In the genomic region with DNA sequence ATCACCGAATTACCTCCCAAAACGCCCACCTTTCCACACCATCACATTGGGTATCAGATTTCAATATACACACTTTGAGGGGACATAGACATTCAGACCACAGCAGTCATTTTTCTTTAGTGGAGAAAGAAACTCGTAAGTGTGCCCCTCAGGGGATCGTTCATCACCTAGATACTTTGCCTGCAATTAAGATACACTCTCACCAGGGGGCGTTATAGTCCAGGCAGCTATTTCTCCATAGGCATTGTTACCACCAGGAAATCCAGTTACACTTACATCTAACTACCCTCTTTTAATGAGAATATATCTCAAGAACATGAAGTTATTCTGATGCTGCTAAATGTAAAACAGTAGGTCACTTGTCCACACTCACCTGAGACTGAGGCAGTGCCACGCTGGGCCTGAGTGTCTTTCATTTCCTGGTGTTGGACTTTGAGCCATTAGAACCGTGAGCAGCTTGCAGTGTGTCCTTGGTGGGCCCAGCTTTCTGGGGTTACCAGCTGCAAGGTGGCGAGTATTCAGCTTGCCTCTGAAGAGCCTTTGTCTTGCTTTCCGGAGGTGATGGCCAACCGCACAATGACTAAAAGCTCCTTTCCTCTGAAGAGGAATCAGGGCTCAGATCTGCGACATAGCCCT, we compare ENCODE assay signal across 35 cellular contexts. TPM values are rescaled to one million over a fixed set of nuclear protein-coding genes. Genes with fewer than 3 reads are reported as not detected.
A peak's percentile ranks its signal among the peaks of the same experiment; 100 is the strongest.
DNase-seq lines count a peak whose midpoint lies in the region; ATAC-seq, FAIRE-seq and TF ChIP-seq lines count a peak whose summit lies in the region.
"Had no signal": no experiment of that assay in that cellular context is flagged by ENCODE, and none has a peak within 500 bp of the region (broad histone marks: within the 10 kb centered on the region; RNA-seq: fewer than 3 reads in every experiment).

No MANE protein-coding gene starts in this region.

- DNase-seq in DND-41 (no peak), WERI-Rb-1 (no peak), HepG2 (ENCODE audit: low spot score) (no peak), tibial nerve (ENCODE audit: low spot score in 2 of 2) (no peak), HuH-7.5 (ENCODE audit: low spot score) (no peak)
- no peak for DNase-seq in activated CD8-positive, alpha-beta memory T cell treated with anti-CD3 and anti-CD28 coated beads for 24 hours
- no peak for DNase-seq in activated naive CD4-positive, alpha-beta T cell treated with anti-CD3 and anti-CD28 coated beads for 36 hours
- DNase-seq: activated CD4-positive, alpha-beta T cell treated with anti-CD3 and anti-CD28 coated beads for 4 hours; activated CD8-positive, alpha-beta memory T cell treated with anti-CD3 and anti-CD28 coated beads, Interleukin-2, amount 10 ng/mL, durations not matched to agents 7 days and 5 days; activated naive CD4-positive, alpha-beta T cell treated with anti-CD3 and anti-CD28 coated beads, Interleukin-2, amount 10 ng/mL, durations not matched to agents 7 days and 5 days; activated T-cell treated with anti-CD3 and anti-CD28 coated beads, Interleukin-2, amount 50 U/mL, for 72 hours; amniotic stem cell; Calu3; effector CD8-positive, alpha-beta T cell; gastrocnemius medialis; hippocampal formation; NCI-H1105; NCI-H2081 treated with DMSO at 0.1 percent for 48 hours; NCI-H446; pancreas; stimulated activated CD4-positive, alpha-beta T cell treated with anti-CD3 and anti-CD28 coated beads, Interleukin-4, amount 100 ng/mL, for 24 hours; stimulated activated naive B cell treated with anti-CD40 and anti-IgM and Interleukin-4, amounts not matched to agents 10 μg/mL and 1 μg/mL and 100 μg/mL, for 72 hours; T-helper 17 cell; uterus had no signal

- 78% methylated on average over 11 of the region's 11 CpGs for WGBS in HepG2 (ENCODE audit: low lambda C conversion rate)
- 85 to 88% methylated on average over 11 of the region's 11 CpGs for WGBS in tibial nerve, 2 donors

- peak; percentile 48 for TF ChIP-seq RAD21 in Ishikawa (IDR thresholded peaks at IDR 0.05; ENCODE audit: low read depth)
- peak; percentile 38; the same call in 1 of the 2 replicates for TF ChIP-seq RAD21 in HepG2 (CRISPR knock-in tag; IDR thresholded peaks at IDR 0.05)

- TF ChIP-seq EP300 in Ishikawa (IDR thresholded peaks at IDR 0.05; ENCODE audit: borderline replicate concordance) (no peak), HepG2 (IDR thresholded peaks at IDR 0.05; ENCODE audit: low read depth in 2 of 2, low read length in 2 of 2) (no peak), HepG2 (CRISPR knock-in tag; IDR thresholded peaks at IDR 0.05; ENCODE audit: borderline replicate concordance) (no peak), tibial nerve (IDR thresholded peaks at IDR 0.05) (no peak)

- TF ChIP-seq CTCF in DND-41 (IDR thresholded peaks at IDR 0.05; ENCODE audit: borderline replicate concordance, extremely low read depth, low read length, poor library complexity, severe bottlenecking), result peak; percentile 34
- peak; percentile 22; the same call in 1 of the 2 replicates for TF ChIP-seq CTCF in WERI-Rb-1 (IDR thresholded peaks at IDR 0.05; ENCODE audit: low read depth, low read length)
- TF ChIP-seq CTCF in HepG2 (CRISPR knock-in tag; IDR thresholded peaks at IDR 0.05), result peak; percentile 59
- TF ChIP-seq CTCF in tibial nerve (IDR thresholded peaks at IDR 0.05), result no peak

- H3K27ac ChIP-seq in DND-41 (ENCODE audit: low read length) (no peak overlapping the region), WERI-Rb-1 (no peak overlapping the region), HepG2 (ENCODE audit: extremely low read length, insufficient read depth, low read length) (no peak overlapping the region), tibial nerve (no peak overlapping the region)
- H3K27ac ChIP-seq: esophagus muscularis mucosa, gastrocnemius medialis, pancreas, suprapubic skin, uterus had no signal

- H3K4me2 ChIP-seq in DND-41 (ENCODE audit: insufficient read depth, low read length) (no peak overlapping the region), HepG2 (ENCODE audit: low read depth, low read length) (no peak overlapping the region)

- POLR2A ChIA-PET in HepG2 (lab: Yijun Ruan, JAX), result interaction anchor here (1.1 to 3.3 kb wide), 7 partner anchors 9 to 53 kb away, joined by 3 to 20 read pairs (median 4); no protein-coding TSS in a partner anchor

- H3K79me2 ChIP-seq in DND-41 (ENCODE audit: insufficient read depth, low read length) (no peaks in the 10 kb centered on the region), HepG2 (ENCODE audit: insufficient read depth, low read length) (no peaks in the 10 kb centered on the region)

- H3K4me1 Mint-ChIP-seq in activated naive CD4-positive, alpha-beta T cell treated with anti-CD3 and anti-CD28 coated beads for 36 hours (ENCODE audit: low read depth), result no peaks in the 10 kb centered on the region
- H3K4me1 Mint-ChIP-seq: activated CD8-positive, alpha-beta memory T cell treated with anti-CD3 and anti-CD28 coated beads, Interleukin-2, amount 10 ng/mL, durations not matched to agents 7 days and 5 days; activated naive CD4-positive, alpha-beta T cell treated with anti-CD3 and anti-CD28 coated beads, Interleukin-2, amount 10 ng/mL, durations not matched to agents 7 days and 5 days; CD14-positive monocyte; stimulated activated naive B cell treated with anti-CD40 and anti-IgM and Interleukin-4, amounts not matched to agents 10 μg/mL and 1 μg/mL and 100 μg/mL, for 72 hours; T-helper 17 cell had no signal

- no peaks in the 10 kb centered on the region for H3K36me3 Mint-ChIP-seq in activated naive CD4-positive, alpha-beta T cell treated with anti-CD3 and anti-CD28 coated beads for 36 hours (ENCODE audit: low read depth)
- H3K36me3 Mint-ChIP-seq: activated CD8-positive, alpha-beta memory T cell treated with anti-CD3 and anti-CD28 coated beads, Interleukin-2, amount 10 ng/mL, durations not matched to agents 7 days and 5 days; activated naive CD4-positive, alpha-beta T cell treated with anti-CD3 and anti-CD28 coated beads, Interleukin-2, amount 10 ng/mL, durations not matched to agents 7 days and 5 days; CD14-positive monocyte; natural killer cell treated with Interleukin-12 subunit alpha and Interleukin-12 subunit beta and Interleukin-15 and Interleukin-18, amount 100 ng/mL, for 72 hours had no signal

- H3K27me3 Mint-ChIP-seq in activated naive CD4-positive, alpha-beta T cell treated with anti-CD3 and anti-CD28 coated beads for 36 hours (ENCODE audit: low read depth), result peaks cover 6% of the 10 kb centered on the region

- H3K4me3 Mint-ChIP-seq in activated naive CD4-positive, alpha-beta T cell treated with anti-CD3 and anti-CD28 coated beads for 36 hours, result no peak overlapping the region
- H3K4me3 Mint-ChIP-seq: activated CD8-positive, alpha-beta memory T cell treated with anti-CD3 and anti-CD28 coated beads, Interleukin-2, amount 10 ng/mL, durations not matched to agents 7 days and 5 days; activated naive CD4-positive, alpha-beta T cell treated with anti-CD3 and anti-CD28 coated beads, Interleukin-2, amount 10 ng/mL, durations not matched to agents 7 days and 5 days; activated T-cell treated with anti-CD3 and anti-CD28 coated beads, Interleukin-2, amount 50 U/mL, for 72 hours; CD14-positive monocyte; natural killer cell treated with Interleukin-12 subunit alpha and Interleukin-12 subunit beta and Interleukin-15 and Interleukin-18, amount 100 ng/mL, for 72 hours; stimulated activated naive B cell treated with anti-CD40 and anti-IgM and Interleukin-4, amounts not matched to agents 10 μg/mL and 1 μg/mL and 100 μg/mL, for 72 hours; T-helper 17 cell had no signal

- ATAC-seq in DND-41 (ENCODE audit: insufficient read depth, low read depth) (no peak), HepG2 (no peak)
- ATAC-seq: activated CD8-positive, alpha-beta memory T cell treated with anti-CD3 and anti-CD28 coated beads, Interleukin-2, amount 10 ng/mL, durations not matched to agents 7 days and 5 days; activated T-cell treated with anti-CD3 and anti-CD28 coated beads, Interleukin-2, amount 50 U/mL, for 72 hours; gastrocnemius medialis; natural killer cell treated with Interleukin-12 subunit alpha and Interleukin-12 subunit beta and Interleukin-15 and Interleukin-18, amount 100 ng/mL, for 72 hours; pancreas; stimulated activated naive B cell treated with anti-CD40 and anti-IgM and Interleukin-4, amounts not matched to agents 10 μg/mL and 1 μg/mL and 100 μg/mL, for 72 hours; T-helper 17 cell had no signal

- H4K20me1 ChIP-seq in DND-41 (ENCODE audit: insufficient read depth, low read length), result no peaks in the 10 kb centered on the region
- no peaks in the 10 kb centered on the region for H4K20me1 ChIP-seq in HepG2 (ENCODE audit: insufficient read depth, low read length)

- H3K36me3 ChIP-seq in DND-41 (ENCODE audit: insufficient read depth, low read length), result no peaks in the 10 kb centered on the region
- no peaks in the 10 kb centered on the region; the same call in 1 of the 2 replicates for H3K36me3 ChIP-seq in WERI-Rb-1
- H3K36me3 ChIP-seq in HepG2 (replicated peaks in 1 of 2; ENCODE audit: control insufficient read depth in 1 of 2, insufficient read depth in 2 of 2, low read length in 2 of 2), result no peaks in the 10 kb centered on the region
- no peaks in the 10 kb centered on the region for H3K36me3 ChIP-seq in tibial nerve
- H3K36me3 ChIP-seq: esophagus muscularis mucosa, gastrocnemius medialis, pancreas, suprapubic skin, uterus had no signal

- H2AFZ ChIP-seq in DND-41 (ENCODE audit: low read depth, low read length) (no peak overlapping the region), HepG2 (ENCODE audit: low read length) (no peak overlapping the region)

- intact Hi-C loops in HepG2 (cut with micrococcal nuclease; ENCODE audit: unreplicated experiment), result no loop called here
- intact Hi-C loops in activated naive CD4-positive, alpha-beta T cell treated with anti-CD3 and anti-CD28 coated beads for 36 hours (cut with micrococcal nuclease), result no loop called here

- peak; percentile 28 for FAIRE-seq in HepG2 (lab: Jason Lieb, UNC)
- FAIRE-seq: GM19239, islet of Langerhans, pancreas had no signal

- in situ Hi-C loops in HepG2 (cut with HindIII; ENCODE audit: extremely low pct_ligation_motif_present, low pct_unique_long_range_greater_than_20kb), result no loop called here

- H3K9ac ChIP-seq in DND-41 (ENCODE audit: low read depth, low read length) (no peak overlapping the region), HepG2 (ENCODE audit: insufficient read depth, low read depth, low read length) (no peak overlapping the region)

- no peak overlapping the region for H3K4me3 ChIP-seq in DND-41 (ENCODE audit: low read depth in 1 of 2, low read length in 2 of 2)
- H3K4me3 ChIP-seq in WERI-Rb-1 (ENCODE audit: low read depth, low read length), result no peak overlapping the region
- H3K4me3 ChIP-seq in HepG2 (replicated peaks in 1 of 3; ENCODE audit: insufficient read depth in 1 of 3, low read depth in 2 of 3, low read length in 3 of 3), result no peak overlapping the region
- no peak overlapping the region for H3K4me3 ChIP-seq in tibial nerve
- H3K4me3 ChIP-seq: esophagus muscularis mucosa, gastrocnemius medialis, pancreas, suprapubic skin, uterus had no signal

- no peaks in the 10 kb centered on the region for H3K4me1 ChIP-seq in DND-41 (ENCODE audit: insufficient read depth, low read length)
- H3K4me1 ChIP-seq in HepG2 (ENCODE audit: insufficient read depth, low read length), result peaks cover 61% of the 10 kb centered on the region
- H3K4me1 ChIP-seq in tibial nerve, result no peaks in the 10 kb centered on the region
- H3K4me1 ChIP-seq: esophagus muscularis mucosa, gastrocnemius medialis, pancreas, suprapubic skin, uterus had no signal

- H3K27me3 ChIP-seq in DND-41 (ENCODE audit: insufficient read depth, low read length, poor library complexity), result peaks cover 7% of the 10 kb centered on the region
- no peaks in the 10 kb centered on the region for H3K27me3 ChIP-seq in WERI-Rb-1 (ENCODE audit: insufficient read depth, low read depth, severe bottlenecking)
- H3K27me3 ChIP-seq in HepG2 (ENCODE audit: control insufficient read depth in 1 of 2, insufficient read depth in 2 of 2, low read length in 2 of 2), result no peaks in the 10 kb centered on the region
- H3K27me3 ChIP-seq in tibial nerve, result no peaks in the 10 kb centered on the region
- H3K27me3 ChIP-seq: gastrocnemius medialis, pancreas, uterus had no signal

- TF ChIP-seq POLR2A in HepG2 (IDR thresholded peaks at IDR 0.05; ENCODE audit: insufficient read depth in 1 of 2, low read depth in 2 of 2, low read length in 2 of 2), result no peak
- no peak for TF ChIP-seq POLR2A in tibial nerve (IDR thresholded peaks at IDR 0.05)

- no TSS peak for BruUV-seq in HepG2 (replicated peaks; lab: Mats Ljungman, UMichigan)

- H3K9me3 ChIP-seq in DND-41 (ENCODE audit: insufficient read depth, low read length, severe bottlenecking) (no peaks in the 10 kb centered on the region), WERI-Rb-1 (ENCODE audit: severe bottlenecking) (peaks cover 26% of the 10 kb centered on the region), HepG2 (ENCODE audit: low read length) (no peaks in the 10 kb centered on the region), tibial nerve (peaks cover 0 to 24% (median 0%) of the 10 kb centered on the region in 4 donors)
- H3K9me3 ChIP-seq: esophagus muscularis mucosa, gastrocnemius medialis, pancreas, uterus had no signal

- CTCF ChIA-PET in HepG2 (lab: Yijun Ruan, JAX; ENCODE audit: low intra/inter-chr PET ratio, low total read pairs), result no interaction called here
- CTCF ChIA-PET in activated naive CD4-positive, alpha-beta T cell treated with anti-CD3 and anti-CD28 coated beads for 36 hours (lab: Charles Lee), result interaction anchor here (1.4 kb wide), 1 partner anchor 9 kb away, joined by 4 read pairs; no protein-coding TSS in a partner anchor

- H3K9me3 Mint-ChIP-seq in activated naive CD4-positive, alpha-beta T cell treated with anti-CD3 and anti-CD28 coated beads for 36 hours, result peaks cover 6% of the 10 kb centered on the region
- H3K9me3 Mint-ChIP-seq: natural killer cell treated with Interleukin-12 subunit alpha and Interleukin-12 subunit beta and Interleukin-15 and Interleukin-18, amount 100 ng/mL, for 72 hours had no signal

- no peak overlapping the region for H3K27ac Mint-ChIP-seq in activated naive CD4-positive, alpha-beta T cell treated with anti-CD3 and anti-CD28 coated beads for 36 hours
- H3K27ac Mint-ChIP-seq: activated CD8-positive, alpha-beta memory T cell treated with anti-CD3 and anti-CD28 coated beads, Interleukin-2, amount 10 ng/mL, durations not matched to agents 7 days and 5 days; activated naive CD4-positive, alpha-beta T cell treated with anti-CD3 and anti-CD28 coated beads, Interleukin-2, amount 10 ng/mL, durations not matched to agents 7 days and 5 days; activated T-cell treated with anti-CD3 and anti-CD28 coated beads, Interleukin-2, amount 50 U/mL, for 72 hours; CD14-positive monocyte; natural killer cell treated with Interleukin-12 subunit alpha and Interleukin-12 subunit beta and Interleukin-15 and Interleukin-18, amount 100 ng/mL, for 72 hours; stimulated activated naive B cell treated with anti-CD40 and anti-IgM and Interleukin-4, amounts not matched to agents 10 μg/mL and 1 μg/mL and 100 μg/mL, for 72 hours; T-helper 17 cell had no signal

RNA-seq across cellular contexts. Expression of gene UNC93A, which starts 35.1 kb away (rescaled TPM):
- total RNA-seq in HepG2 (2016; rRNA removed; fragmentation: Illumina TruSeq; extraction: Trizol) (8.3 and 11.0 TPM in 2 replicates), tibial nerve (not detected)
- total RNA-seq in HepG2 (2016; cell fraction: cytosol; rRNA removed; fragmentation: Illumina TruSeq; extraction: Trizol; ENCODE audit: low read depth), result 4.1 and 4.2 TPM in 2 replicates
- total RNA-seq in HepG2 (2016; cell fraction: insoluble cytoplasmic fraction; rRNA removed; fragmentation: Illumina TruSeq; extraction: Trizol), result 8.7 and 10.0 TPM in 2 replicates
- total RNA-seq in HepG2 (2016; cell fraction: membrane; rRNA removed; fragmentation: Illumina TruSeq; extraction: Trizol), result 7.5 and 7.8 TPM in 2 replicates
- total RNA-seq in HepG2 (2016; cell fraction: nucleus; rRNA removed; fragmentation: Illumina TruSeq; extraction: Trizol), result 6.8 and 7.8 TPM in 2 replicates
- 32.4 and 42.7 TPM in 2 replicates for polyA plus RNA-seq in HepG2 (2011; rRNA removed)
- 40.5 and 49.1 TPM in 2 replicates for polyA plus RNA-seq in HepG2 (2011; cell fraction: cytosol; rRNA removed)
- 21.7 and 28.7 TPM in 2 replicates for polyA plus RNA-seq in HepG2 (2011; cell fraction: nucleus; rRNA removed)
- 9.6 and 43.8 TPM in 2 replicates for polyA plus RNA-seq in HepG2 (2012)
- 3.4 and 3.8 TPM in 2 replicates for polyA plus RNA-seq in HepG2 (2016; cell fraction: cytosol; fragmentation: Illumina TruSeq; extraction: Trizol; ENCODE audit: low read depth)
- 6.5 and 9.8 TPM in 2 replicates for polyA plus RNA-seq in HepG2 (2016; cell fraction: insoluble cytoplasmic fraction; fragmentation: Illumina TruSeq; extraction: Trizol; ENCODE audit: low read depth)
- polyA plus RNA-seq in HepG2 (2016; cell fraction: membrane; fragmentation: Illumina TruSeq; extraction: Trizol; ENCODE audit: low read depth), result 6.1 and 6.5 TPM in 2 replicates
- 10.8 and 11.1 TPM in 2 replicates for polyA plus RNA-seq in HepG2 (2016; cell fraction: nucleus; fragmentation: Illumina TruSeq; extraction: Trizol; ENCODE audit: insufficient read depth, low read depth)
- 97.2 TPM in 1 of 2 replicates, not detected in the other for polyA minus RNA-seq in HepG2 (2011; rRNA and poly(A)+ RNA removed; ENCODE audit: low replicate concordance)
- 16.1 and 16.4 TPM in 2 replicates for polyA minus RNA-seq in HepG2 (2011; cell fraction: cytosol; rRNA and poly(A)+ RNA removed)
- polyA minus RNA-seq in HepG2 (2011; cell fraction: nucleus; rRNA and poly(A)+ RNA removed), result 12.5 and 12.9 TPM in 2 replicates
- not detected for total RNA-seq in activated naive CD4-positive, alpha-beta T cell treated with anti-CD3 and anti-CD28 coated beads for 36 hours
- total RNA-seq: activated CD8-positive, alpha-beta memory T cell treated with anti-CD3 and anti-CD28 coated beads, Interleukin-2, amount 10 ng/mL, durations not matched to agents 7 days and 5 days; activated T-cell treated with anti-CD3 and anti-CD28 coated beads, Interleukin-2, amount 50 U/mL, for 72 hours; Calu3; Daoy; esophagus muscularis mucosa; gastrocnemius medialis; mononuclear cell; natural killer cell treated with Interleukin-12 subunit alpha and Interleukin-12 subunit beta and Interleukin-15 and Interleukin-18, amount 100 ng/mL, for 72 hours; pancreas; SK-MEL-5; T-helper 17 cell had no signal
- polyA plus RNA-seq: AG04450, CD14-positive monocyte, pancreas had no signal

Comparison
In these comparisons a context has a peak if more than half of its experiments do, and no peak if none do; other contexts are left out.
1. CTCF ChIP-seq: peak in DND-41 (single experiment), WERI-Rb-1 (single experiment) and HepG2 (single experiment); none in tibial nerve (0 of 5).
2. RNA of gene UNC93A, which starts 35.1 kb away (total RNA-seq): 4.1 to 11.0 TPM in HepG2; not detected in tibial nerve and not detected in activated naive CD4-positive, alpha-beta T cell treated with anti-CD3 and anti-CD28 coated beads for 36 hours; every median in the first group is over 4 times any median in the second.